Comparison of ENCODE assay signal across 16 cellular contexts in genomic region chr7:52410032-52410431, GRCh38.
A peak's percentile ranks its signal among the peaks of the same experiment; 100 is the strongest.
DNase-seq lines count a peak whose midpoint lies in the region; ATAC-seq and TF ChIP-seq lines count a peak whose summit lies in the region.
"Had no signal": no experiment of that assay in that cellular context is flagged by ENCODE, and none has a peak within 500 bp of the region (broad histone marks: within the 10 kb centered on the region; RNA-seq: fewer than 3 reads in every experiment).

No MANE protein-coding gene starts in this region.

- H3K27me3 ChIP-seq in smooth muscle cell (ENCODE audit: low read depth) (no peaks in the 10 kb centered on the region), upper lobe of right lung (no peaks in the 10 kb centered on the region)
- H3K27me3 ChIP-seq: BLaER1 treated with 17β-estradiol and CSF1 and Interleukin-3, amounts not matched to agents 10 nM and 100 nM had no signal

- H3K36me3 ChIP-seq in smooth muscle cell (ENCODE audit: low read depth) (no peaks in the 10 kb centered on the region), upper lobe of right lung (no peaks in the 10 kb centered on the region)
- H3K36me3 ChIP-seq: BLaER1 treated with 17β-estradiol and CSF1 and Interleukin-3, amounts not matched to agents 10 nM and 100 nM had no signal

- DNase-seq in HT1080 (ENCODE audit: low read depth): peak; percentile 35
- DNase-seq in RKO (ENCODE audit: low spot score): peak; percentile 2
- peak; percentile 7 for DNase-seq in epithelial cell of esophagus (ENCODE audit: low read depth)
- DNase-seq in smooth muscle cell (lab: John Stamatoyannopoulos, UW; ENCODE audit: unreplicated experiment): no peak
- no peak for DNase-seq in upper lobe of right lung
- DNase-seq in stimulated activated CD4-positive, alpha-beta T cell treated with anti-CD3 and anti-CD28 coated beads, Interleukin-1b, Interleukin-23, amount 100 ng/mL, for 48 hours: no peak
- DNase-seq in COR-L47 (lab: John Stamatoyannopoulos, UW): no peak
- DNase-seq: CD8-positive, alpha-beta T cell; DMS 273 treated with DMSO at 0.1 percent for 48 hours; DMS79; GDM1; GOT3; H7; HFFc6 had no signal

- no peak for ATAC-seq in upper lobe of right lung
- ATAC-seq: CD8-positive, alpha-beta T cell; HCT116 had no signal

- no peak overlapping the region for H2AFZ ChIP-seq in smooth muscle cell (ENCODE audit: low read depth)

- H3F3A ChIP-seq in smooth muscle cell (ENCODE audit: low read depth): no peaks in the 10 kb centered on the region

- H3K4me2 ChIP-seq in smooth muscle cell: no peak overlapping the region
- H3K4me2 ChIP-seq: BLaER1 treated with 17β-estradiol and CSF1 and Interleukin-3, amounts not matched to agents 10 nM and 100 nM had no signal

- H3K79me2 ChIP-seq in smooth muscle cell (ENCODE audit: low read depth): no peaks in the 10 kb centered on the region

- no peak overlapping the region for H3K9ac ChIP-seq in smooth muscle cell (ENCODE audit: low read depth)
- H3K9ac ChIP-seq: BLaER1 treated with 17β-estradiol and CSF1 and Interleukin-3, amounts not matched to agents 10 nM and 100 nM had no signal

- no peak for TF ChIP-seq CTCF in epithelial cell of esophagus (IDR thresholded peaks at IDR 0.05; ENCODE audit: insufficient read depth, low read depth, low read length, missing control alignments)
- no peak for TF ChIP-seq CTCF in smooth muscle cell (IDR thresholded peaks at IDR 0.05; ENCODE audit: borderline replicate concordance, insufficient read depth, poor library complexity, severe bottlenecking)
- no peak for TF ChIP-seq CTCF in upper lobe of right lung (IDR thresholded peaks at IDR 0.05)

- WGBS in smooth muscle cell (ENCODE audit: low lambda C conversion rate): 81% methylated on average over 4 of the region's 4 CpGs

- H3K4me1 ChIP-seq in smooth muscle cell (ENCODE audit: low read depth) (no peaks in the 10 kb centered on the region), upper lobe of right lung (no peaks in the 10 kb centered on the region)
- H3K4me1 ChIP-seq: BLaER1 treated with 17β-estradiol and CSF1 and Interleukin-3, amounts not matched to agents 10 nM and 100 nM had no signal

- H3K27ac ChIP-seq in smooth muscle cell (ENCODE audit: low read depth) (peak overlapping the region; percentile 30), upper lobe of right lung (no peak overlapping the region)
- H3K27ac ChIP-seq: BLaER1 treated with 17β-estradiol and CSF1 and Interleukin-3, amounts not matched to agents 10 nM and 100 nM had no signal

- H3K9me3 ChIP-seq in smooth muscle cell (replicated peaks; ENCODE audit: low read depth) (no peaks in the 10 kb centered on the region), upper lobe of right lung (no peaks in the 10 kb centered on the region)
- H3K9me3 ChIP-seq: BLaER1 treated with 17β-estradiol and CSF1 and Interleukin-3, amounts not matched to agents 10 nM and 100 nM had no signal

- no peaks in the 10 kb centered on the region for H4K20me1 ChIP-seq in smooth muscle cell (ENCODE audit: low read depth)
- H4K20me1 ChIP-seq: BLaER1 treated with 17β-estradiol and CSF1 and Interleukin-3, amounts not matched to agents 10 nM and 100 nM had no signal

- H3K4me3 ChIP-seq in epithelial cell of esophagus (ENCODE audit: low read length) (no peak overlapping the region), smooth muscle cell (no peak overlapping the region), upper lobe of right lung (no peak overlapping the region)
- H3K4me3 ChIP-seq: BLaER1 treated with 17β-estradiol and CSF1 and Interleukin-3, amounts not matched to agents 10 nM and 100 nM had no signal

- intact Hi-C loops in upper lobe of right lung (cut with DNase I): no loop called here

Comparison
In these comparisons a context has a peak if more than half of its experiments do, and no peak if none do; other contexts are left out.
1. DNase-seq: peak in HT1080 (single experiment), RKO (single experiment) and epithelial cell of esophagus (single experiment); none in smooth muscle cell (single experiment), upper lobe of right lung (single experiment), stimulated activated CD4-positive, alpha-beta T cell treated with anti-CD3 and anti-CD28 coated beads, Interleukin-1b, Interleukin-23, amount 100 ng/mL, for 48 hours (single experiment) and COR-L47 (single experiment).